ENCODE assay signal across 25 cellular contexts in genomic region chr7:16586081-16586874, GRCh38. TPM values are rescaled to one million over a fixed set of nuclear protein-coding genes. Genes with fewer than 3 reads are reported as not detected.
DNase-seq lines count a peak whose midpoint lies in the region; ATAC-seq and TF ChIP-seq lines count a peak whose summit lies in the region.
"Had no signal": no experiment of that assay in that cellular context is flagged by ENCODE, and none has a peak within 500 bp of the region (broad histone marks: within the 10 kb centered on the region; RNA-seq: fewer than 3 reads in every experiment).

No MANE protein-coding gene starts in this region.

- no peak overlapping the region for H3K4me3 Mint-ChIP-seq in natural killer cell
- H3K4me3 Mint-ChIP-seq: activated CD8-positive, alpha-beta T cell treated with anti-CD3 and anti-CD28 coated beads for 36 hours; activated naive CD4-positive, alpha-beta T cell treated with anti-CD3 and anti-CD28 coated beads, Interleukin-2, amount 10 ng/mL, durations not matched to agents 7 days and 5 days; activated T-cell treated with anti-CD3 and anti-CD28 coated beads, Interleukin-2, amount 50 U/mL, for 24 hours; endodermal cell; nephron; T-helper 1 cell treated with Interleukin-12 subunit alpha and Interleukin-12 subunit beta and Interleukin-4 antibody, amounts not matched to agents 30 μg/mL and 1 μg/mL, for 36 hours had no signal

- WGBS in tibial nerve, 2 donors, result 82 to 85% methylated on average over 29 to 42 of the region's 42 CpGs

- peak; percentile 51 for DNase-seq in SK-N-DZ (ENCODE audit: low spot score)
- peak; percentile 46 for DNase-seq in fibroblast of pulmonary artery (ENCODE audit: low read depth)
- DNase-seq in natural killer cell, result no peak
- DNase-seq in stimulated activated CD4-positive, alpha-beta T cell treated with anti-CD3 and anti-CD28 coated beads, Interleukin-15, amount 100 ng/mL, for 24 hours, result no peak
- DNase-seq in SW 1271 (lab: John Stamatoyannopoulos, UW), result no peak
- no peak for DNase-seq in tibial nerve (ENCODE audit: low spot score in 2 of 2)
- DNase-seq: activated CD8-positive, alpha-beta T cell treated with anti-CD3 and anti-CD28 coated beads for 36 hours; activated naive CD4-positive, alpha-beta T cell treated with anti-CD3 and anti-CD28 coated beads, Interleukin-2, amount 10 ng/mL, durations not matched to agents 7 days and 5 days; activated T-cell treated with anti-CD3 and anti-CD28 coated beads, Interleukin-2, amount 50 U/mL, for 24 hours; aorta; CD8-positive, alpha-beta T cell; DMS79; endodermal cell; hippocampal formation; islet precursor cell; NCI-H2081; NCI-H524; stimulated activated CD4-positive, alpha-beta T cell treated with anti-CD3 and anti-CD28 coated beads, Interleukin-2, amount 100 ng/mL, for 48 hours; uterus had no signal

- H3K9ac ChIP-seq in BLaER1 treated with 17β-estradiol and CSF1 and Interleukin-3, amounts not matched to agents 10 nM and 100 nM, result no peak overlapping the region

- H3K27me3 Mint-ChIP-seq in natural killer cell (ENCODE audit: low read depth in 2 of 2), result peaks cover 0 to 4% of the 10 kb centered on the region in 2 donors
- H3K27me3 Mint-ChIP-seq: activated naive CD4-positive, alpha-beta T cell treated with anti-CD3 and anti-CD28 coated beads, Interleukin-2, amount 10 ng/mL, durations not matched to agents 7 days and 5 days had no signal

- no peaks in the 10 kb centered on the region for H3K9me3 Mint-ChIP-seq in natural killer cell
- H3K9me3 Mint-ChIP-seq: activated CD8-positive, alpha-beta T cell treated with anti-CD3 and anti-CD28 coated beads for 36 hours; activated naive CD4-positive, alpha-beta T cell treated with anti-CD3 and anti-CD28 coated beads, Interleukin-2, amount 10 ng/mL, durations not matched to agents 7 days and 5 days; activated T-cell treated with anti-CD3 and anti-CD28 coated beads, Interleukin-2, amount 50 U/mL, for 24 hours; CD8-positive, alpha-beta T cell; nephron; T-helper 1 cell treated with Interleukin-12 subunit alpha and Interleukin-12 subunit beta and Interleukin-4 antibody, amounts not matched to agents 30 μg/mL and 1 μg/mL, for 36 hours had no signal

- intact Hi-C loops in natural killer cell (cut with micrococcal nuclease), result no loop called here

- peak overlapping the region; percentile 49 to 63 (median 58); a peak in 20 of 22 replicates for H3K4me2 ChIP-seq in BLaER1 treated with 17β-estradiol and CSF1 and Interleukin-3, amounts not matched to agents 10 nM and 100 nM

- H3K4me1 ChIP-seq in BLaER1 treated with 17β-estradiol and CSF1 and Interleukin-3, amounts not matched to agents 10 nM and 100 nM, result peaks cover 0 to 10% (median 6%) of the 10 kb centered on the region in 10 experiments; a peak in 11 of 20 replicates
- peaks cover 0 to 5% (median 0%) of the 10 kb centered on the region in 4 donors for H3K4me1 ChIP-seq in tibial nerve
- H3K4me1 ChIP-seq: uterus had no signal

- ATAC-seq in natural killer cell (peak in 2 of 3 donors; percentile 48 to 53), HG02870 (IDR thresholded peaks at IDR 0.05; ENCODE audit: unreplicated experiment) (no peak)
- ATAC-seq: activated CD8-positive, alpha-beta T cell treated with anti-CD3 and anti-CD28 coated beads for 36 hours; CD8-positive, alpha-beta T cell had no signal

- H3K27ac Mint-ChIP-seq in natural killer cell, result no peak overlapping the region
- H3K27ac Mint-ChIP-seq: activated CD8-positive, alpha-beta T cell treated with anti-CD3 and anti-CD28 coated beads for 36 hours; activated T-cell treated with anti-CD3 and anti-CD28 coated beads, Interleukin-2, amount 50 U/mL, for 24 hours; CD8-positive, alpha-beta T cell; endodermal cell; nephron; T-helper 1 cell treated with Interleukin-12 subunit alpha and Interleukin-12 subunit beta and Interleukin-4 antibody, amounts not matched to agents 30 μg/mL and 1 μg/mL, for 36 hours had no signal

- no peak for TF ChIP-seq EP300 in tibial nerve (IDR thresholded peaks at IDR 0.05)

- no peaks in the 10 kb centered on the region for H3K36me3 Mint-ChIP-seq in natural killer cell
- H3K36me3 Mint-ChIP-seq: activated naive CD4-positive, alpha-beta T cell treated with anti-CD3 and anti-CD28 coated beads, Interleukin-2, amount 10 ng/mL, durations not matched to agents 7 days and 5 days; CD8-positive, alpha-beta T cell had no signal

- no peaks in the 10 kb centered on the region for H3K4me1 Mint-ChIP-seq in natural killer cell
- H3K4me1 Mint-ChIP-seq: activated naive CD4-positive, alpha-beta T cell treated with anti-CD3 and anti-CD28 coated beads, Interleukin-2, amount 10 ng/mL, durations not matched to agents 7 days and 5 days; nephron had no signal

- H3K27me3 ChIP-seq in BLaER1 treated with 17β-estradiol and CSF1 and Interleukin-3, amounts not matched to agents 10 nM and 100 nM, result peaks cover 0 to 3% (median 0%) of the 10 kb centered on the region in 11 experiments; a peak in 2 of 22 replicates
- H3K27me3 ChIP-seq in tibial nerve, result no peaks in the 10 kb centered on the region
- H3K27me3 ChIP-seq: uterus had no signal

- no peaks in the 10 kb centered on the region for H3K36me3 ChIP-seq in BLaER1 treated with 17β-estradiol and CSF1 and Interleukin-3, amounts not matched to agents 10 nM and 100 nM
- H3K36me3 ChIP-seq in tibial nerve, result no peaks in the 10 kb centered on the region
- H3K36me3 ChIP-seq: uterus had no signal

- no peak overlapping the region for H3K27ac ChIP-seq in BLaER1 treated with 17β-estradiol and CSF1 and Interleukin-3, amounts not matched to agents 10 nM and 100 nM
- H3K27ac ChIP-seq in tibial nerve, result no peak overlapping the region
- H3K27ac ChIP-seq: skin epidermis, uterus had no signal

- no peak for TF ChIP-seq POLR2A in tibial nerve (IDR thresholded peaks at IDR 0.05)

- H3K9me3 ChIP-seq in BLaER1 treated with 17β-estradiol and CSF1 and Interleukin-3, amounts not matched to agents 10 nM and 100 nM (replicated peaks in 1 of 11), result peaks cover 0 to 12% (median 0%) of the 10 kb centered on the region in 11 experiments; a peak in 3 of 22 replicates
- H3K9me3 ChIP-seq in tibial nerve, result peaks cover 0 to 3% (median 0%) of the 10 kb centered on the region in 4 donors
- H3K9me3 ChIP-seq: uterus had no signal

- H4K20me1 ChIP-seq in BLaER1 treated with 17β-estradiol and CSF1 and Interleukin-3, amounts not matched to agents 10 nM and 100 nM, result no peaks in the 10 kb centered on the region

- TF ChIP-seq CTCF in fibroblast of pulmonary artery (IDR thresholded peaks at IDR 0.05; ENCODE audit: low read length, missing control alignments), result no peak
- TF ChIP-seq CTCF in natural killer cell (IDR thresholded peaks at IDR 0.05), result no peak
- TF ChIP-seq CTCF in tibial nerve (IDR thresholded peaks at IDR 0.05), result no peak

- peak overlapping the region in 2 of 10 experiments; percentile 26 to 47; a peak in 3 of 20 replicates for H3K4me3 ChIP-seq in BLaER1 treated with 17β-estradiol and CSF1 and Interleukin-3, amounts not matched to agents 10 nM and 100 nM
- H3K4me3 ChIP-seq in fibroblast of pulmonary artery (replicated peaks; ENCODE audit: low read depth, low read length), result no peak overlapping the region
- H3K4me3 ChIP-seq in tibial nerve, result no peak overlapping the region
- H3K4me3 ChIP-seq: skin epidermis, uterus had no signal

RNA-seq across cellular contexts. Expression of gene ANKMY2, which starts 59.3 kb away (rescaled TPM):
- 14.6 and 21.9 TPM in 2 replicates for polyA plus RNA-seq in SK-N-DZ (2014; cell fraction: cytosol; rRNA removed)
- polyA plus RNA-seq in SK-N-DZ (2014; cell fraction: nucleus; rRNA removed), result 15.3 and 17.0 TPM in 2 replicates
- 10 to 100 TPM; 15.5 to 21.4 (median 19.4) TPM for total RNA-seq in natural killer cell
- 10 to 100 TPM; 10.0 to 15.3 (median 13.7) TPM for total RNA-seq in tibial nerve

RNA-seq across cellular contexts. Expression of gene LRRC72, which starts 59.7 kb away (rescaled TPM):
- polyA plus RNA-seq in SK-N-DZ (2014; cell fraction: cytosol; rRNA removed), result not detected in 2 replicates
- not detected in 2 replicates for polyA plus RNA-seq in SK-N-DZ (2014; cell fraction: nucleus; rRNA removed)
- total RNA-seq in natural killer cell (not detected), tibial nerve (not detected)
- total RNA-seq: activated CD8-positive, alpha-beta T cell treated with anti-CD3 and anti-CD28 coated beads for 36 hours; aorta; CD8-positive, alpha-beta T cell; endodermal cell; uterus had no signal
- polyA plus RNA-seq: AG04450, aorta had no signal

RNA-seq across cellular contexts. Expression of gene BZW2, which starts 59.7 kb away (rescaled TPM):
- polyA plus RNA-seq in SK-N-DZ (2014; cell fraction: cytosol; rRNA removed), result 167 and 193 TPM in 2 replicates
- 87.9 and 91.2 TPM in 2 replicates for polyA plus RNA-seq in SK-N-DZ (2014; cell fraction: nucleus; rRNA removed)
- total RNA-seq in natural killer cell, result 10 to 100 TPM; 15.3 to 21.0 (median 19.9) TPM
- total RNA-seq in tibial nerve, result 10 to 100 TPM; 50.2 to 69.3 (median 52.3) TPM

Comparison
In these comparisons a context has a peak if more than half of its experiments do, and no peak if none do; other contexts are left out.
1. DNase-seq: peak in SK-N-DZ (single experiment) and fibroblast of pulmonary artery (single experiment); none in natural killer cell (single experiment), stimulated activated CD4-positive, alpha-beta T cell treated with anti-CD3 and anti-CD28 coated beads, Interleukin-15, amount 100 ng/mL, for 24 hours (single experiment), SW 1271 (0 of 2) and tibial nerve (0 of 2).